Comparison of ENCODE assay signal across 8 cellular contexts in genomic region chr1:109620890-109621289, GRCh38. TPM values are rescaled to one million over a fixed set of nuclear protein-coding genes. Genes with fewer than 3 reads are reported as not detected.
DNase-seq lines count a peak whose midpoint lies in the region; ATAC-seq and TF ChIP-seq lines count a peak whose summit lies in the region.

No MANE protein-coding gene starts in this region.

- DNase-seq in GM13977 (ENCODE audit: low spot score) (peak; percentile 96), NCI-H146 (lab: John Stamatoyannopoulos, UW) (peak; percentile 93), T-cell (peak; percentile 87 to 100 (median 97)), amniotic epithelial cell (ENCODE audit: low read depth) (peak; percentile 95), left cardiac atrium (peak; percentile 98), progenitor cell of endocrine pancreas (ENCODE audit: low spot score, unreplicated experiment) (peak; percentile 66), upper lobe of right lung (peak; percentile 96)

- H3K9me3 Mint-ChIP-seq in T-cell (no peaks in the 10 kb centered on the region), progenitor cell of endocrine pancreas (ENCODE audit: low read depth) (no peaks in the 10 kb centered on the region)

- no peaks in the 10 kb centered on the region for H3K36me3 ChIP-seq in upper lobe of right lung

- ATAC-seq in HG02884 (IDR thresholded peaks at IDR 0.05; ENCODE audit: unreplicated experiment) (peak; percentile 66), T-cell (replicated peaks in 1 of 4) (peak; percentile 87 to 92 (median 90)), left cardiac atrium (peak; percentile 82 to 85), upper lobe of right lung (peak; percentile 81)

- H3K27ac Mint-ChIP-seq in T-cell (peak overlapping the region; percentile 95 to 96), progenitor cell of endocrine pancreas (peak overlapping the region; percentile 94)

- H3K27me3 Mint-ChIP-seq in T-cell = no peaks in the 10 kb centered on the region
- peaks cover 6% of the 10 kb centered on the region for H3K27me3 Mint-ChIP-seq in progenitor cell of endocrine pancreas

- no peaks in the 10 kb centered on the region for H3K9me3 ChIP-seq in upper lobe of right lung

- POLR2A ChIA-PET in T-cell (lab: Charles Lee) = interaction anchor here in 1 of 2 donors (0.6 to 0.9 kb wide), 2 partner anchors 61 to 72 kb away, joined by 3 to 7 read pairs; partner anchors contain the start of gene GNAI3

- H3K4me1 ChIP-seq in upper lobe of right lung = peaks cover 52% of the 10 kb centered on the region

- TF ChIP-seq CTCF in GM13977 (IDR thresholded peaks at IDR 0.05; ENCODE audit: extremely low read depth, insufficient read depth, missing control alignments) (no peak), progenitor cell of endocrine pancreas (IDR thresholded peaks at IDR 0.05; ENCODE audit: unreplicated experiment) (no peak), upper lobe of right lung (IDR thresholded peaks at IDR 0.05) (no peak)

- in situ Hi-C loops in GM13977 (cut with MboI; ENCODE audit: low pct_unique_long_range_greater_than_20kb, low sequenced_read_pairs, unreplicated experiment) = no loop called here

- no peaks in the 10 kb centered on the region for H3K27me3 ChIP-seq in upper lobe of right lung

- H3K36me3 Mint-ChIP-seq in T-cell (peaks cover 1% of the 10 kb centered on the region), progenitor cell of endocrine pancreas (ENCODE audit: insufficient read depth) (no peaks in the 10 kb centered on the region)

- intact Hi-C loops in left cardiac atrium (cut with DNase I) = loop anchor here in 1 of 2 donors (2.0 kb wide), 1 partner anchor 74 kb away; no protein-coding TSS in a partner anchor
- intact Hi-C loops in upper lobe of right lung (cut with DNase I) = no loop called here

- H3K4me3 Mint-ChIP-seq in T-cell (peak overlapping the region; percentile 93 to 97 (median 96)), progenitor cell of endocrine pancreas (ENCODE audit: low read depth) (peak overlapping the region; percentile 95)

- H3K4me3 ChIP-seq in upper lobe of right lung = peak overlapping the region; percentile 83

- CTCF ChIA-PET in T-cell (lab: Charles Lee) = interaction anchor here (0.8 to 2.4 kb wide), 5 partner anchors 12 to 363 kb away, joined by 3 to 12 read pairs (median 3); partner anchors contain the start of gene AHCYL1 (in 1 of the 2)

- H3K27ac ChIP-seq in upper lobe of right lung = peak overlapping the region; percentile 82

- H3K4me1 Mint-ChIP-seq in T-cell (peaks cover 70 to 89% (median 77%) of the 10 kb centered on the region in 3 donors), progenitor cell of endocrine pancreas (ENCODE audit: low read depth) (peaks cover 35% of the 10 kb centered on the region)

RNA-seq across cellular contexts. Expression of gene AMPD2, which starts 1.3 kb away (rescaled TPM):
- total RNA-seq in T-cell (100 to 1,000 TPM in 3 of 5 donors, 10 to 100 TPM in 2; 90.2 to 285 (median 100) TPM), left cardiac atrium (10 to 100 TPM; 13.1 to 25.8 TPM), progenitor cell of endocrine pancreas (91.6 and 94.5 TPM in 2 replicates), upper lobe of right lung (56.9 TPM)

RNA-seq across cellular contexts. Expression of gene GNAT2, which starts 1.5 kb away (rescaled TPM):
- total RNA-seq in T-cell (not detected), left cardiac atrium (not detected), progenitor cell of endocrine pancreas (0.57 TPM in 1 of 2 replicates, not detected in the other), upper lobe of right lung (not detected)

RNA-seq across cellular contexts. Expression of gene GSTM4, which starts 35.0 kb away (rescaled TPM):
- total RNA-seq in T-cell (10 to 100 TPM; 14.6 to 28.5 (median 20.8) TPM), left cardiac atrium (10 to 100 TPM; 27.5 to 32.5 TPM), progenitor cell of endocrine pancreas (21.0 and 21.2 TPM in 2 replicates), upper lobe of right lung (17.2 TPM)

RNA-seq across cellular contexts. Expression of gene GSTM2, which starts 47.0 kb away (rescaled TPM):
- total RNA-seq in T-cell (100 to 1,000 TPM in 1 of 5 donors, 10 to 100 TPM in 4; 51.9 to 102 (median 77.4) TPM), left cardiac atrium (10 to 100 TPM; 36.7 to 44.4 TPM), progenitor cell of endocrine pancreas (76.9 and 79.5 TPM in 2 replicates), upper lobe of right lung (37.3 TPM)

Comparison
In these comparisons a context has a peak if more than half of its experiments do, and no peak if none do; other contexts are left out.
1. Peak in every context shown above with its lines: DNase-seq, ATAC-seq, H3K4me3 ChIP-seq and H3K27ac ChIP-seq.